In the genomic region with DNA sequence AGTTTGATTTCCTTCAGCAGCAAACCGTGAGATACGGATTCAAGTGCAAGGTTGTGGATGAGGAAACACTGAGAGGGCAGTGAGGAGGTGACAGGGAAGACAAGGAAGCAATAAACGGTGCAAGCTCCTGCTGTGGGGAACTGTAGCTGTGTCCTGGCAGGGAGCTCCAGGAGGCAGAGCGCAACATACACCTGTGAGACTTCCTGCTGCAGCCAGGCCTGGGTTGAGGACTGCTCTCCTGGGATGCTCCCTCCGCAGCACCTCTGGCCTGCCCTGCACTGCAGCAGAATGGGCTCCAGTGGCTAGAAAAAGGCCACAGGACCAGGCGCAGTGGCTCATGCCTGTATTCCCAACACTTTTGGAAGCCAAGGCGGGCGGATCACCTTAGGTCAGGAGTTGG, we compare ENCODE assay signal across 23 cellular contexts.
DNase-seq lines count a peak whose midpoint lies in the region; FAIRE-seq and TF ChIP-seq lines count a peak whose summit lies in the region.
"Had no signal": no experiment of that assay in that cellular context is flagged by ENCODE, and none has a peak within 500 bp of the region (broad histone marks: within the 10 kb centered on the region; RNA-seq: fewer than 3 reads in every experiment).

No MANE protein-coding gene starts in this region.

- peaks cover 4% of the 10 kb centered on the region for H3K27me3 Mint-ChIP-seq in nephron progenitor cell (ENCODE audit: low read depth, poor library complexity)

- H3K4me3 Mint-ChIP-seq in nephron progenitor cell: no peak overlapping the region
- H3K4me3 Mint-ChIP-seq: CD4-positive, alpha-beta memory T cell; T-cell had no signal

- peaks cover 23% of the 10 kb centered on the region for H3K4me1 Mint-ChIP-seq in nephron progenitor cell
- H3K4me1 Mint-ChIP-seq: T-cell had no signal

- DNase-seq in NCI-H510A treated with DMSO at 0.1 percent for 48 hours (lab: John Stamatoyannopoulos, UW) (peak; percentile 4), NCI-H510A (lab: John Stamatoyannopoulos, UW) (no peak), NCI-H69 (lab: John Stamatoyannopoulos, UW) (peak; percentile 87), nephron progenitor cell (no peak), ecto neural progenitor cell (ENCODE audit: low spot score) (no peak), GM12892 (ENCODE audit: insufficient read length) (no peak), NCI-H187 treated with DMSO at 0.1 percent for 48 hours (lab: John Stamatoyannopoulos, UW) (no peak)
- DNase-seq: CD4-positive, alpha-beta memory T cell; COR-L47; DMS79; EL; GDM1; Karpas-422; NCI-H1092 treated with DMSO at 0.1 percent for 48 hours; NCI-H1694; NCI-H2081 treated with DMSO at 0.1 percent for 48 hours; NCI-H526; RPMI8226; SHP77; T-cell had no signal

- no peak for FAIRE-seq in GM12892 (lab: Jason Lieb, UNC)
- FAIRE-seq: GM12878, H1, HepG2 had no signal

- H3K27ac Mint-ChIP-seq in nephron progenitor cell: peak overlapping the region; percentile 39
- H3K27ac Mint-ChIP-seq: T-cell had no signal

- TF ChIP-seq POLR2A in GM12892 (IDR thresholded peaks at IDR 0.05; ENCODE audit: low read depth, low read length): no peak

- peaks cover 16% of the 10 kb centered on the region for H3K36me3 Mint-ChIP-seq in nephron progenitor cell (ENCODE audit: low read depth)
- H3K36me3 Mint-ChIP-seq: CD4-positive, alpha-beta memory T cell; T-cell had no signal

- TF ChIP-seq CTCF in nephron progenitor cell (IDR thresholded peaks at IDR 0.05): no peak

- no peaks in the 10 kb centered on the region for H3K9me3 Mint-ChIP-seq in nephron progenitor cell
- H3K9me3 Mint-ChIP-seq: CD4-positive, alpha-beta memory T cell; T-cell had no signal

Comparison
In these comparisons a context has a peak if more than half of its experiments do, and no peak if none do; other contexts are left out.
1. DNase-seq: peak in NCI-H510A treated with DMSO at 0.1 percent for 48 hours (single experiment) and NCI-H69 (single experiment); none in NCI-H510A (single experiment), nephron progenitor cell (single experiment), ecto neural progenitor cell (single experiment), GM12892 (single experiment) and NCI-H187 treated with DMSO at 0.1 percent for 48 hours (single experiment).